ENCODE assay signal across 27 cellular contexts in genomic region chr3:58748024-58748423, GRCh38.
"Had no signal": no experiment of that assay in that cellular context is flagged by ENCODE, and none has a peak within 500 bp of the region (broad histone marks: within the 10 kb centered on the region; RNA-seq: fewer than 3 reads in every experiment).

No MANE protein-coding gene starts in this region.

- H3K27me3 ChIP-seq: gastroesophageal sphincter, heart left ventricle, hepatocyte, ovary, sigmoid colon, stomach, thyroid gland, vagina had no signal

- H3K4me1 Mint-ChIP-seq: natural killer cell; stimulated activated effector memory CD8-positive, alpha-beta T cell treated with anti-CD3 and anti-CD28 coated beads, Interleukin-12 subunit alpha, Interleukin-12 subunit beta, amount 100 ng/mL, for 72 hours had no signal

- H3K36me3 ChIP-seq: gastroesophageal sphincter, heart left ventricle, left ventricle myocardium inferior, lower lobe of right lung, ovary, sigmoid colon, stomach, thyroid gland, vagina had no signal

- H3K9me3 Mint-ChIP-seq: memory B cell; natural killer cell; stimulated activated effector memory CD8-positive, alpha-beta T cell treated with anti-CD3 and anti-CD28 coated beads, Interleukin-12 subunit alpha, Interleukin-12 subunit beta, amount 100 ng/mL, for 72 hours had no signal

- H3K4me2 ChIP-seq: hepatocyte had no signal

- H3K36me3 Mint-ChIP-seq: memory B cell; natural killer cell; stimulated activated effector memory CD8-positive, alpha-beta T cell treated with anti-CD3 and anti-CD28 coated beads, Interleukin-12 subunit alpha, Interleukin-12 subunit beta, amount 100 ng/mL, for 72 hours had no signal

- ATAC-seq: esophagus mucosa; gastroesophageal sphincter; heart left ventricle; left cardiac atrium; lower lobe of right lung; natural killer cell; psoas muscle; right cardiac atrium; stimulated activated effector memory CD8-positive, alpha-beta T cell treated with anti-CD3 and anti-CD28 coated beads, Interleukin-12 subunit alpha, Interleukin-12 subunit beta, amount 100 ng/mL, for 72 hours had no signal

- H3K4me1 ChIP-seq: gastroesophageal sphincter, heart left ventricle, left ventricle myocardium inferior, lower lobe of right lung, psoas muscle, sigmoid colon, stomach, thyroid gland, vagina had no signal

- DNase-seq: dorsolateral prefrontal cortex; effector CD4-positive, alpha-beta T cell; foreskin fibroblast; heart left ventricle; left cardiac atrium; left ventricle myocardium inferior; lower lobe of right lung; natural killer cell; occipital lobe; ovary; posterior cingulate gyrus; psoas muscle; right cardiac atrium; sigmoid colon; stimulated activated CD4-positive, alpha-beta T cell treated with anti-CD3 and anti-CD28 coated beads, Interleukin-2, amount 100 ng/mL, for 24 hours; stimulated activated CD4-positive, alpha-beta T cell treated with anti-CD3 and anti-CD28 coated beads, Interleukin-4, amount 100 ng/mL, for 24 hours; stimulated activated naive CD4-positive, alpha-beta T cell treated with Interleukin-2 at 50 U/mL for 16 hours; stomach; thyroid gland; trophoblast cell had no signal

- H3K9me3 ChIP-seq: gastroesophageal sphincter, heart left ventricle, left ventricle myocardium inferior, lower lobe of right lung, ovary, psoas muscle, sigmoid colon, stomach, thyroid gland, vagina had no signal

- H2AFZ ChIP-seq: hepatocyte had no signal

- H3K4me3 ChIP-seq: dorsolateral prefrontal cortex, gastroesophageal sphincter, heart left ventricle, hepatocyte, left ventricle myocardium inferior, lower lobe of right lung, ovary, psoas muscle, sigmoid colon, stomach, thyroid gland, vagina had no signal

- H3K79me2 ChIP-seq: hepatocyte had no signal

- H3K27ac Mint-ChIP-seq: memory B cell; natural killer cell; stimulated activated effector memory CD8-positive, alpha-beta T cell treated with anti-CD3 and anti-CD28 coated beads, Interleukin-12 subunit alpha, Interleukin-12 subunit beta, amount 100 ng/mL, for 72 hours had no signal

- H3K27ac ChIP-seq: dorsolateral prefrontal cortex, epithelial cell of prostate, gastroesophageal sphincter, heart left ventricle, hepatocyte, left ventricle myocardium inferior, lower lobe of right lung, ovary, psoas muscle, sigmoid colon, stomach, thyroid gland, vagina had no signal

- H3K4me3 Mint-ChIP-seq: memory B cell; natural killer cell; stimulated activated effector memory CD8-positive, alpha-beta T cell treated with anti-CD3 and anti-CD28 coated beads, Interleukin-12 subunit alpha, Interleukin-12 subunit beta, amount 100 ng/mL, for 72 hours had no signal
